In the genomic region with DNA sequence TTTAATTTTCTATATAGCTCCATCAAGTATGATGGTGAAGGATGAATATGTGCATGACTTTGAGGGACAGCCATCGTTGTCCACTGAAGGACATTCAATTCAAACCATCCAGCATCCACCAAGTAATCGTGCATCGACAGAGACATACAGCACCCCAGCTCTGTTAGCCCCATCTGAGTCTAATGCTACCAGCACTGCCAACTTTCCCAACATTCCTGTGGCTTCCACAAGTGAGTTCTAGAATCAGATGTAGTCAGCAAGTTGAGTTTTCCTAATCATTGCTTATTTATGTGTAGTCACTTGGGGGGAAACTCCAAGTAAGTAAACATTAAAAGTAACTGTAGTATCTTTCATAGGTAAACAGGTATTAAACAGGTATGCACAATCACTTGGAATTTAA, we compare ENCODE assay signal across 15 cellular contexts.
"Had no signal": no experiment of that assay in that cellular context is flagged by ENCODE, and none has a peak within 500 bp of the region (broad histone marks: within the 10 kb centered on the region; RNA-seq: fewer than 3 reads in every experiment).

No MANE protein-coding gene starts in this region.

- H3K9me3 ChIP-seq: breast epithelium, heart left ventricle, left lung, sigmoid colon, suprapubic skin had no signal

- DNase-seq: activated CD4-positive, alpha-beta T cell treated with anti-CD3 and anti-CD28 coated beads, Interleukin-2, amount 10 ng/mL, durations not matched to agents 24 days and 14 days; activated naive CD4-positive, alpha-beta T cell treated with anti-CD3 and anti-CD28 coated beads, Interleukin-2, amount 50 U/mL, for 16 hours; activated T-cell treated with anti-CD3 and anti-CD28 coated beads for 4 hours; amniotic stem cell; foreskin melanocyte; heart left ventricle; left lung; occipital lobe; sigmoid colon; stimulated activated CD4-positive, alpha-beta T cell treated with anti-CD3 and anti-CD28 coated beads, Interleukin-12 subunit alpha, Interleukin-12 subunit beta, amount 100 ng/mL, for 4 hours; stimulated activated CD4-positive, alpha-beta T cell treated with anti-CD3 and anti-CD28 coated beads, Interleukin-2, amount 100 ng/mL, for 48 hours; stimulated activated CD8-positive, alpha-beta memory T cell treated with anti-CD3 and anti-CD28 coated beads, Interleukin-4, amount 100 ng/mL, for 48 hours; stimulated activated naive CD8-positive, alpha-beta T cell treated with anti-CD3 and anti-CD28 coated beads, Interleukin-15, Interleukin-2, amounts not matched to agents 100 U/mL and 50 U/mL, for 24 hours had no signal

- H3K4me1 ChIP-seq: breast epithelium, left lung had no signal

- H3K4me3 ChIP-seq: breast epithelium, heart left ventricle, left lung, sigmoid colon, suprapubic skin had no signal

- H3K27ac ChIP-seq: breast epithelium, left lung, sigmoid colon, suprapubic skin had no signal

- H3K27me3 ChIP-seq: breast epithelium, heart left ventricle, left lung, sigmoid colon, suprapubic skin had no signal
